Comparison of ENCODE assay signal across 1 cellular context in genomic region chr6:41704028-41704427, GRCh38.
TF ChIP-seq lines count a peak whose summit lies in the region.

No MANE protein-coding gene starts in this region.

TF ChIP-seq in H1, 55 proteins besides CTCF, POLR2A, EP300 and RAD21:
- TF ChIP-seq SIRT6 (IDR thresholded peaks at IDR 0.05; ENCODE audit: low read length) (no peak), PHF8 (conservative IDR thresholded peaks at IDR 0.05; ENCODE audit: low read depth, low read length) (no peak), EZH2 (IDR thresholded peaks at IDR 0.05; ENCODE audit: low read depth, low read length, severe bottlenecking) (no peak), NRF1 (IDR thresholded peaks at IDR 0.05; ENCODE audit: low read depth, low read length) (no peak), E2F6 (IDR thresholded peaks at IDR 0.05) (no peak), SRF (IDR thresholded peaks at IDR 0.05; ENCODE audit: low read depth, low read length) (no peak), CBX5 (IDR thresholded peaks at IDR 0.05; ENCODE audit: low read depth, low read length) (no peak), CREB1 (IDR thresholded peaks at IDR 0.05) (no peak), SIN3A (conservative IDR thresholded peaks at IDR 0.05 in 1 of 2, IDR thresholded peaks at IDR 0.05 in 1 of 2; ENCODE audit: low read depth in 1 of 2, low read length in 2 of 2) (no peak), TCF12 (IDR thresholded peaks at IDR 0.05; ENCODE audit: low read depth, low read length) (no peak), SP1 (IDR thresholded peaks at IDR 0.05; ENCODE audit: low read depth, low read length) (no peak), CEBPB (IDR thresholded peaks at IDR 0.05; ENCODE audit: low read depth, low read length) (no peak), RBBP5 (IDR thresholded peaks at IDR 0.05; ENCODE audit: borderline replicate concordance, low read depth, low read length) (no peak), GTF2F1 (IDR thresholded peaks at IDR 0.05; ENCODE audit: borderline replicate concordance, low read depth, low read length) (no peak), JUND (IDR thresholded peaks at IDR 0.05; ENCODE audit: low read length) (no peak), BRCA1 (IDR thresholded peaks at IDR 0.05; ENCODE audit: low read depth, low read length) (no peak), RNF2 (IDR thresholded peaks at IDR 0.05; ENCODE audit: borderline replicate concordance, low read depth, low read length, missing control alignments, poor library complexity, severe bottlenecking) (no peak), SP4 (IDR thresholded peaks at IDR 0.05; ENCODE audit: low read length) (no peak), TBP (IDR thresholded peaks at IDR 0.05; ENCODE audit: low read depth, low read length) (no peak), CHD7 (IDR thresholded peaks at IDR 0.05; ENCODE audit: insufficient replicate concordance, low read length) (no peak)
